ENCODE assay signal across 23 cellular contexts in the genomic region with DNA sequence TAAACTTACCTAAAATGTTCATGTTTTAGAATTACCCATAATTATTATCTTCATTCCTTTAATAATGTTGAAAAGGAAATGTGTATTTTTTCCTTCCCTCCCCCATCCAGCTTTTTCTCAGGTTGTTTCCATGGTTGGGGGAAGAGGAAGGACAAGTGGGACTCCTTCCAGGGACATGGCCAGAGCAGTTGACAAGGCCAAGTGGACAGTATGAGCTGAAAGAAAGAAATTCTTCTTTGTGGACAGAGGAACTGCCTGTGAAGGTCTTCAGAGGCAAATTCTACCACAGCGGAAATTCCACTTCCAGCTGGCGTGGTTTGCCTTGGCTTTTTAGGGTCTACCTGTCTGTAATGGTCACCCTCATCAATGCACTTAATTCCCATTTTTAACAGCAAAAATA. TPM values are rescaled to one million over a fixed set of nuclear protein-coding genes. Genes with fewer than 3 reads are reported as not detected.
"Had no signal": no experiment of that assay in that cellular context is flagged by ENCODE, and none has a peak within 500 bp of the region (broad histone marks: within the 10 kb centered on the region; RNA-seq: fewer than 3 reads in every experiment).

No MANE protein-coding gene starts in this region.

- H3K4me1 ChIP-seq: suprapubic skin, uterus had no signal

- DNase-seq: heart right ventricle; islet precursor cell; kidney glomerular epithelial cell; left cardiac atrium; midbrain; mucosa of descending colon; naive thymus-derived CD4-positive, alpha-beta T cell; ovary; right lobe of liver; stimulated activated CD4-positive, alpha-beta T cell treated with anti-CD3 and anti-CD28 coated beads, Interleukin-12 subunit alpha, Interleukin-12 subunit beta, amount 100 ng/mL, for 4 hours; stimulated activated CD4-positive, alpha-beta T cell treated with anti-CD3 and anti-CD28 coated beads, Interleukin-4, amount 100 ng/mL, for 24 hours; stimulated activated naive CD4-positive, alpha-beta T cell; tibial artery; uterus had no signal

- H3K4me3 ChIP-seq: heart right ventricle, hepatocyte, lung, mucosa of descending colon, ovary, right atrium auricular region, right lobe of liver, skin epidermis, suprapubic skin, thoracic aorta, tibial artery, uterus had no signal

- H2AFZ ChIP-seq: hepatocyte had no signal

- H3K27ac ChIP-seq: hepatocyte, ovary, right atrium auricular region, right lobe of liver, skin epidermis, suprapubic skin, thoracic aorta, tibial artery, uterus had no signal

- H3K9me3 ChIP-seq: mucosa of descending colon, ovary, right lobe of liver, suprapubic skin, tibial artery, uterus had no signal

- H3K36me3 ChIP-seq: ovary, right atrium auricular region, right lobe of liver, suprapubic skin, thoracic aorta, uterus had no signal

- H3K27me3 ChIP-seq: heart right ventricle, hepatocyte, ovary, right atrium auricular region, right lobe of liver, suprapubic skin, tibial artery, uterus had no signal

- ATAC-seq: left cardiac atrium; left lobe of liver; mucosa of descending colon; naive thymus-derived CD4-positive, alpha-beta T cell; natural killer cell treated with Interleukin-12 subunit alpha and Interleukin-12 subunit beta and Interleukin-15 and Interleukin-18, amount 100 ng/mL, for 72 hours; stimulated activated effector memory CD8-positive, alpha-beta T cell treated with anti-CD3 and anti-CD28 coated beads, Interleukin-12 subunit alpha, Interleukin-12 subunit beta, amount 100 ng/mL, for 72 hours had no signal

- H3K4me2 ChIP-seq: hepatocyte had no signal

RNA-seq across cellular contexts. Expression of a gene that starts 33.8 kb away (rescaled TPM):
- total RNA-seq: natural killer cell treated with Interleukin-12 subunit alpha and Interleukin-12 subunit beta and Interleukin-15 and Interleukin-18, amount 100 ng/mL, for 72 hours had no signal
- polyA plus RNA-seq: naive thymus-derived CD4-positive, alpha-beta T cell had no signal
